In genomic region chr3:39296197-39297077, GRCh38 we compare ENCODE assay signal across 36 cellular contexts. TPM values are rescaled to one million over a fixed set of nuclear protein-coding genes. Genes with fewer than 3 reads are reported as not detected.
"Had no signal": no experiment of that assay in that cellular context is flagged by ENCODE, and none has a peak within 500 bp of the region (broad histone marks: within the 10 kb centered on the region; RNA-seq: fewer than 3 reads in every experiment).

No MANE protein-coding gene starts in this region.

- H3K4me3 Mint-ChIP-seq: activated CD4-positive, alpha-beta memory T cell treated with anti-CD3 and anti-CD28 coated beads for 36 hours; activated T-cell treated with anti-CD3 and anti-CD28 coated beads, Interleukin-2, amount 50 U/mL, for 24 hours; immature natural killer cell; nephron progenitor cell; stimulated activated effector memory CD8-positive, alpha-beta T cell treated with anti-CD3 and anti-CD28 coated beads, Interleukin-12 subunit alpha, Interleukin-12 subunit beta, amount 100 ng/mL, for 72 hours; stimulated activated naive CD8-positive, alpha-beta T cell treated with anti-CD3 and anti-CD28 coated beads, Interleukin-15, Interleukin-2, amounts not matched to agents 100 ng/mL and 50 ng/mL, for 24 hours had no signal

- FAIRE-seq: astrocyte, endothelial cell of umbilical vein, kidney, pancreas, small intestine had no signal

- H3K4me1 ChIP-seq: gastroesophageal sphincter, prostate gland, sigmoid colon, upper lobe of left lung, vagina had no signal

- ATAC-seq: gastroesophageal sphincter, left colon, pancreas had no signal

- H3K4me3 ChIP-seq: gastroesophageal sphincter, hepatocyte, pancreas, prostate gland, sigmoid colon, upper lobe of left lung, vagina had no signal

- H3K27me3 Mint-ChIP-seq: activated CD4-positive, alpha-beta memory T cell treated with anti-CD3 and anti-CD28 coated beads for 36 hours; stimulated activated naive CD8-positive, alpha-beta T cell treated with anti-CD3 and anti-CD28 coated beads, Interleukin-15, Interleukin-2, amounts not matched to agents 100 ng/mL and 50 ng/mL, for 24 hours had no signal

- DNase-seq: activated CD4-positive, alpha-beta memory T cell treated with anti-CD3 and anti-CD28 coated beads for 36 hours; activated CD4-positive, alpha-beta T cell treated with anti-CD3 and anti-CD28 coated beads for 4 hours; activated CD8-positive, alpha-beta memory T cell treated with anti-CD3 and anti-CD28 coated beads, Interleukin-2, amount 50 U/mL, for 4 hours; activated gamma-delta T cell; activated naive CD4-positive, alpha-beta T cell treated with anti-CD3 and anti-CD28 coated beads, Interleukin-2, amount 50 U/mL, for 16 hours; activated T-cell treated with anti-CD3 and anti-CD28 coated beads, Interleukin-2, amount 50 U/mL, for 24 hours; amniotic stem cell; brain microvascular endothelial cell; cortex of kidney; immature natural killer cell; kidney; left colon; mammary epithelial cell; nephron progenitor cell; nucleus accumbens; pancreas; retina; sigmoid colon; small intestine; stimulated activated CD4-positive, alpha-beta T cell treated with anti-CD3 and anti-CD28 coated beads, Interleukin-4, amount 100 ng/mL, for 24 hours; upper lobe of left lung had no signal

- H3K27ac ChIP-seq: brain microvascular endothelial cell, gastroesophageal sphincter, hepatocyte, pancreas, prostate gland, sigmoid colon, upper lobe of left lung, vagina had no signal

- H3K79me2 ChIP-seq: hepatocyte had no signal

- H3K4me2 ChIP-seq: hepatocyte had no signal

- H3K9me3 ChIP-seq: pancreas, prostate gland had no signal

- H3K36me3 ChIP-seq: brain microvascular endothelial cell, gastroesophageal sphincter, pancreas, prostate gland, sigmoid colon, upper lobe of left lung, vagina had no signal

- H3K27me3 ChIP-seq: brain microvascular endothelial cell, gastroesophageal sphincter, hepatocyte, pancreas, sigmoid colon, upper lobe of left lung, vagina had no signal

- H2AFZ ChIP-seq: hepatocyte had no signal

- H3K27ac Mint-ChIP-seq: activated CD4-positive, alpha-beta memory T cell treated with anti-CD3 and anti-CD28 coated beads for 36 hours; immature natural killer cell; nephron progenitor cell; stimulated activated effector memory CD8-positive, alpha-beta T cell treated with anti-CD3 and anti-CD28 coated beads, Interleukin-12 subunit alpha, Interleukin-12 subunit beta, amount 100 ng/mL, for 72 hours; stimulated activated naive CD8-positive, alpha-beta T cell treated with anti-CD3 and anti-CD28 coated beads, Interleukin-15, Interleukin-2, amounts not matched to agents 100 ng/mL and 50 ng/mL, for 24 hours had no signal

RNA-seq across cellular contexts. Expression of gene CX3CR1, which starts 16.6 kb away (rescaled TPM):
- total RNA-seq: endothelial cell of umbilical vein, fibroblast of villous mesenchyme, mammary epithelial cell, vagina had no signal
- polyA plus RNA-seq: endothelial cell of umbilical vein, fibroblast of lung, hepatocyte, mammary epithelial cell had no signal

RNA-seq across cellular contexts. Expression of gene CCR8, which starts 33.1 kb away (rescaled TPM):
- total RNA-seq: astrocyte, cardiac septum, chondrocyte, endothelial cell of umbilical vein, fibroblast of lung, fibroblast of villous mesenchyme, gastroesophageal sphincter, hepatocyte, left colon, liver, mammary epithelial cell, mucosa of gallbladder, pancreas, prostate gland, sigmoid colon, subcutaneous adipose tissue, upper lobe of left lung, vagina had no signal
- polyA plus RNA-seq: endothelial cell of umbilical vein, fibroblast of lung, hepatocyte, liver, mammary epithelial cell, pancreas, small intestine had no signal
